Comparison of ENCODE assay signal across 25 cellular contexts in the genomic region with DNA sequence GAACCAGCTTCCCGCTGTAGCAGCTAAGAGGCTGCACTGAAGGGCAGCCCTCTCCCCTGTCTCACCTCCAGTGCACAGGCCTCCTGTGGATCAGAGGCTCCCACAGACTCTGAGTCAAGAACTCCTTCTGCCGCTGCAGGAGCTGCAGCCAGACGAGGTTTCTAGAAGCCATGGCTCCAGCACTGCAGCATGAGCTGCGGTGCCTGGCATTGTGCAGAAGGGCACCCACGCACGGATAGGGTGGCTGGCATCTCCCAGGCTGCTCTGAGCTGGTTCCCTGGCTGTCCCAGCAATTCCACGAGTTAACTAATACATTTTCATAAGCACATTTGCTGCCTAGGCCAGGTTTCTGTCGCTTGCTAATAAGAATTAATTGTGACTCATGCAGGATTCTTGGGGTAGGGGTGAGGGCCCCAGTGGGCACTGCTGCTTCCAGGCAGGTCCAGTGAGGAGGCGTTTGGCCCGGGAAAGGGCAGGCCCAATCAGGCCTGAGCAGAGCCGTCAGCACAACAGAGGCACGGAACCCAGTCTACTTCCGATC.
"Had no signal": no experiment of that assay in that cellular context is flagged by ENCODE, and none has a peak within 500 bp of the region (broad histone marks: within the 10 kb centered on the region; RNA-seq: fewer than 3 reads in every experiment).

No MANE protein-coding gene starts in this region.

- H3K36me3 ChIP-seq: colonic mucosa, heart right ventricle, neutrophil, ovary, prostate gland, right atrium auricular region, thoracic aorta, vagina had no signal

- H3K9me3 ChIP-seq: body of pancreas, colonic mucosa, neutrophil, ovary, prostate gland, vagina had no signal

- H3K27ac ChIP-seq: body of pancreas, colonic mucosa, epithelial cell of prostate, heart right ventricle, neutrophil, ovary, prostate gland, right atrium auricular region, thoracic aorta, vagina had no signal

- ATAC-seq: activated T-cell treated with anti-CD3 and anti-CD28 coated beads, Interleukin-2, amount 50 U/mL, for 4 hours; body of pancreas; heart right ventricle; naive thymus-derived CD4-positive, alpha-beta T cell had no signal

- H3K27ac Mint-ChIP-seq: activated B cell treated with CpG ODN at 0.5 μM for 24 hours; activated CD4-positive, alpha-beta memory T cell treated with anti-CD3 and anti-CD28 coated beads for 36 hours; naive thymus-derived CD4-positive, alpha-beta T cell; T-helper 1 cell treated with Interleukin-12 subunit alpha and Interleukin-12 subunit beta and Interleukin-4 antibody, amounts not matched to agents 30 μg/mL and 1 μg/mL, for 36 hours; type B pancreatic cell had no signal

- H3K27me3 ChIP-seq: body of pancreas, colonic mucosa, ovary, right atrium auricular region, vagina had no signal

- H3K27me3 Mint-ChIP-seq: activated B cell treated with CpG ODN at 0.5 μM for 24 hours had no signal

- DNase-seq: activated B cell treated with CpG ODN at 0.5 μM for 24 hours; activated CD4-positive, alpha-beta memory T cell treated with anti-CD3 and anti-CD28 coated beads for 36 hours; activated CD4-positive, alpha-beta T cell treated with anti-CD3 and anti-CD28 coated beads for 4 hours; activated effector memory CD4-positive, alpha-beta T cell treated with anti-CD3 and anti-CD28 coated beads, Interleukin-2, amount 50 U/mL, for 16 hours; activated T-cell treated with anti-CD3 and anti-CD28 coated beads, Interleukin-2, amount 50 U/mL, for 4 hours; anterior cingulate cortex; body of pancreas; central memory CD4-positive, alpha-beta T cell; colonic mucosa; heart right ventricle; naive thymus-derived CD4-positive, alpha-beta T cell; ovary; stimulated activated CD4-positive, alpha-beta T cell treated with anti-CD3 and anti-CD28 coated beads, Interleukin-4, amount 100 ng/mL, for 24 hours; stimulated activated naive CD4-positive, alpha-beta T cell treated with Interleukin-2 at 50 U/mL for 16 hours; T1000 had no signal

- H3K4me1 ChIP-seq: body of pancreas, colonic mucosa, heart right ventricle, prostate gland, right atrium auricular region, vagina had no signal

- H3K4me3 Mint-ChIP-seq: activated B cell treated with CpG ODN at 0.5 μM for 24 hours; activated CD4-positive, alpha-beta memory T cell treated with anti-CD3 and anti-CD28 coated beads for 36 hours; activated naive CD4-positive, alpha-beta T cell treated with anti-CD3 and anti-CD28 coated beads, Interleukin-2, amount 50 U/mL, for 24 hours; activated T-cell treated with anti-CD3 and anti-CD28 coated beads, Interleukin-2, amount 50 U/mL, for 4 hours; naive thymus-derived CD4-positive, alpha-beta T cell; T-helper 1 cell treated with Interleukin-12 subunit alpha and Interleukin-12 subunit beta and Interleukin-4 antibody, amounts not matched to agents 30 μg/mL and 1 μg/mL, for 36 hours; type B pancreatic cell had no signal

- H3K4me3 ChIP-seq: body of pancreas, colonic mucosa, heart right ventricle, lung, ovary, prostate gland, right atrium auricular region, thoracic aorta, vagina had no signal
